ENCODE assay signal across 28 cellular contexts in genomic region chr5:102875672-102876071, GRCh38.
DNase-seq lines count a peak whose midpoint lies in the region; ATAC-seq and TF ChIP-seq lines count a peak whose summit lies in the region.
"Had no signal": no experiment of that assay in that cellular context is flagged by ENCODE, and none has a peak within 500 bp of the region (broad histone marks: within the 10 kb centered on the region; RNA-seq: fewer than 3 reads in every experiment).

No MANE protein-coding gene starts in this region.

- no peaks in the 10 kb centered on the region for H3K27me3 ChIP-seq in hepatocyte
- H3K27me3 ChIP-seq in gastrocnemius medialis, result no peaks in the 10 kb centered on the region
- H3K27me3 ChIP-seq: tibial artery had no signal

- no peaks in the 10 kb centered on the region for H3K9me3 ChIP-seq in hepatocyte (ENCODE audit: low read depth)
- H3K9me3 ChIP-seq in gastrocnemius medialis, result no peaks in the 10 kb centered on the region
- H3K9me3 ChIP-seq: left ventricle myocardium inferior, prostate gland, tibial artery had no signal

- WGBS in hepatocyte (ENCODE audit: low lambda C conversion rate, missing lambda C conversion rate), result 38% methylated on average over 2 of the region's 2 CpGs

- no peak for TF ChIP-seq POLR2A in gastrocnemius medialis (IDR thresholded peaks at IDR 0.05)

- no peaks in the 10 kb centered on the region for H3K79me2 ChIP-seq in hepatocyte

- H3K4me1 ChIP-seq in hepatocyte (ENCODE audit: insufficient read depth) (peaks cover 9% of the 10 kb centered on the region), gastrocnemius medialis (peaks cover 22 to 35% of the 10 kb centered on the region in 2 donors)
- H3K4me1 ChIP-seq: prostate gland had no signal

- no peak overlapping the region for H2AFZ ChIP-seq in hepatocyte

- no peak for ATAC-seq in gastrocnemius medialis
- no peak for ATAC-seq in HG03565 (IDR thresholded peaks at IDR 0.05; ENCODE audit: unreplicated experiment)
- no peak for ATAC-seq in GM21529 (IDR thresholded peaks at IDR 0.05; ENCODE audit: unreplicated experiment)
- ATAC-seq: activated CD4-positive, CD25-positive, alpha-beta regulatory T cell treated with anti-CD3 and anti-CD28 coated beads, Interleukin-2, amount 50 U/mL, for 24 hours; effector memory CD8-positive, alpha-beta T cell; Right ventricle myocardium inferior; SK-N-SH treated with all-trans-retinoic acid at 6 μM for 48 hours had no signal

- no peaks in the 10 kb centered on the region for H3K9me2 ChIP-seq in hepatocyte (replicated peaks; ENCODE audit: insufficient read depth)

- peak overlapping the region; percentile 16 for H3K4me2 ChIP-seq in hepatocyte

- H3K4me3 ChIP-seq in hepatocyte (no peak overlapping the region), gastrocnemius medialis (no peak overlapping the region)
- H3K4me3 ChIP-seq: left ventricle myocardium inferior, prostate gland, tibial artery had no signal

- no peaks in the 10 kb centered on the region for H4K20me1 ChIP-seq in hepatocyte (ENCODE audit: insufficient read depth, poor library complexity, severe bottlenecking)

- DNase-seq in NCI-H748 (lab: John Stamatoyannopoulos, UW; ENCODE audit: unreplicated experiment) (peak; percentile 43), NCI-H748 treated with DMSO at 0.1 percent for 48 hours (lab: John Stamatoyannopoulos, UW) (no peak), NCI-H526 treated with DMSO at 0.1 percent for 48 hours (lab: John Stamatoyannopoulos, UW) (peak; percentile 58), hepatocyte (ENCODE audit: low spot score) (no peak), gastrocnemius medialis (no peak), amygdala (lab: John Stamatoyannopoulos, UW) (no peak)
- DNase-seq: activated CD4-positive, alpha-beta T cell treated with anti-CD3 and anti-CD28 coated beads, Interleukin-2, amount 50 U/mL, for 4 hours; activated gamma-delta T cell treated with Interleukin-2 at 50 U/mL for 16 hours; activated naive CD8-positive, alpha-beta T cell treated with anti-CD3 and anti-CD28 coated beads, Interleukin-2, amount 10 ng/mL, durations not matched to agents 7 days and 5 days; activated T-cell treated with anti-CD3 and anti-CD28 coated beads, Interleukin-2, amount 50 U/mL, for 48 hours; CD4-positive, alpha-beta memory T cell; cortex of kidney; effector memory CD8-positive, alpha-beta T cell; foreskin fibroblast; Karpas-422; left ventricle myocardium inferior; NCI-H1436; NCI-H2107; nucleus accumbens; stimulated activated CD4-positive, alpha-beta T cell treated with anti-CD3 and anti-CD28 coated beads, Interleukin-4, amount 100 ng/mL, for 24 hours; T-helper 2 cell; tibial artery had no signal

- in situ Hi-C loops in gastrocnemius medialis (cut with MboI; ENCODE audit: low sequenced_read_pairs in 4 of 4), result no loop called here

- TF ChIP-seq CTCF in hepatocyte (IDR thresholded peaks at IDR 0.05; ENCODE audit: poor library complexity) (no peak), gastrocnemius medialis (IDR thresholded peaks at IDR 0.05 in 4 of 5, conservative IDR thresholded peaks at IDR 0.05 in 1 of 5) (no peak)

- H3K36me3 ChIP-seq in hepatocyte (replicated peaks; ENCODE audit: insufficient read depth, low read depth), result no peaks in the 10 kb centered on the region
- H3K36me3 ChIP-seq in gastrocnemius medialis, result no peaks in the 10 kb centered on the region
- H3K36me3 ChIP-seq: prostate gland had no signal

- H3K27ac ChIP-seq in hepatocyte (peak overlapping the region; percentile 21), gastrocnemius medialis (peak overlapping the region in 3 of 4 donors; percentile 4 to 52 (median 11))
- H3K27ac ChIP-seq: left ventricle myocardium inferior, prostate gland, tibial artery had no signal

- intact Hi-C loops in gastrocnemius medialis (cut with DNase I; ENCODE audit: low total_unique reads), result no loop called here

Comparison
In these comparisons a context has a peak if more than half of its experiments do, and no peak if none do; other contexts are left out.
1. DNase-seq: peak in NCI-H748 (single experiment) and NCI-H526 treated with DMSO at 0.1 percent for 48 hours (single experiment); none in NCI-H748 treated with DMSO at 0.1 percent for 48 hours (single experiment), hepatocyte (single experiment), gastrocnemius medialis (0 of 2) and amygdala (0 of 56).